In genomic region chr5:154430961-154431630, GRCh38 we compare ENCODE assay signal across 19 cellular contexts. TPM values are rescaled to one million over a fixed set of nuclear protein-coding genes. Genes with fewer than 3 reads are reported as not detected.
DNase-seq lines count a peak whose midpoint lies in the region; ATAC-seq and TF ChIP-seq lines count a peak whose summit lies in the region.
"Had no signal": no experiment of that assay in that cellular context is flagged by ENCODE, and none has a peak within 500 bp of the region (broad histone marks: within the 10 kb centered on the region; RNA-seq: fewer than 3 reads in every experiment).

No MANE protein-coding gene starts in this region.

- H4K20me1 ChIP-seq in neural progenitor cell (ENCODE audit: low read depth), result no peaks in the 10 kb centered on the region
- H4K20me1 ChIP-seq: BLaER1 treated with 17β-estradiol and CSF1 and Interleukin-3, amounts not matched to agents 10 nM and 100 nM had no signal

- TF ChIP-seq POLR2A in breast epithelium (IDR thresholded peaks at IDR 0.05), result no peak

- H3K9me3 ChIP-seq in neural progenitor cell (ENCODE audit: low read depth) (no peaks in the 10 kb centered on the region), breast epithelium (no peaks in the 10 kb centered on the region)
- H3K9me3 ChIP-seq: BLaER1 treated with 17β-estradiol and CSF1 and Interleukin-3, amounts not matched to agents 10 nM and 100 nM had no signal

- H3K9ac ChIP-seq in neural progenitor cell, result no peak overlapping the region
- H3K9ac ChIP-seq: BLaER1 treated with 17β-estradiol and CSF1 and Interleukin-3, amounts not matched to agents 10 nM and 100 nM; GM23248 had no signal

- H3K79me2 ChIP-seq in neural progenitor cell (ENCODE audit: low read depth), result no peaks in the 10 kb centered on the region

- H3K27me3 Mint-ChIP-seq in central memory CD8-positive, alpha-beta T cell, result no peaks in the 10 kb centered on the region
- H3K27me3 Mint-ChIP-seq in neural progenitor cell (ENCODE audit: insufficient read depth, low read depth), result peaks cover 3% of the 10 kb centered on the region
- H3K27me3 Mint-ChIP-seq: B cell had no signal

- H3K27ac ChIP-seq in neural progenitor cell (no peak overlapping the region), breast epithelium (no peak overlapping the region)
- H3K27ac ChIP-seq: BLaER1 treated with 17β-estradiol and CSF1 and Interleukin-3, amounts not matched to agents 10 nM and 100 nM; GM23248 had no signal

- H3K27ac Mint-ChIP-seq in central memory CD8-positive, alpha-beta T cell (ENCODE audit: low read depth), result peak overlapping the region; percentile 1
- H3K27ac Mint-ChIP-seq in neural progenitor cell, result peak overlapping the region; percentile 47
- H3K27ac Mint-ChIP-seq: B cell; CD8-positive, alpha-beta T cell had no signal

- H3K36me3 ChIP-seq in neural progenitor cell (peaks cover 3% of the 10 kb centered on the region), breast epithelium (no peaks in the 10 kb centered on the region)

- no peaks in the 10 kb centered on the region for H3K27me3 ChIP-seq in neural progenitor cell
- H3K27me3 ChIP-seq in breast epithelium, result no peaks in the 10 kb centered on the region
- H3K27me3 ChIP-seq: BLaER1 treated with 17β-estradiol and CSF1 and Interleukin-3, amounts not matched to agents 10 nM and 100 nM had no signal

- H2AFZ ChIP-seq in neural progenitor cell (replicated peaks), result no peak overlapping the region
- H2AFZ ChIP-seq: GM23248 had no signal

- H3F3A ChIP-seq in neural progenitor cell (ENCODE audit: low read depth), result no peaks in the 10 kb centered on the region

- H3K9me3 Mint-ChIP-seq in central memory CD8-positive, alpha-beta T cell, result no peaks in the 10 kb centered on the region
- H3K9me3 Mint-ChIP-seq in neural progenitor cell, result peaks cover 3% of the 10 kb centered on the region
- H3K9me3 Mint-ChIP-seq: CD8-positive, alpha-beta T cell had no signal

- H3K4me1 ChIP-seq in neural progenitor cell, result no peaks in the 10 kb centered on the region
- no peaks in the 10 kb centered on the region for H3K4me1 ChIP-seq in breast epithelium

- no peak for ATAC-seq in central memory CD8-positive, alpha-beta T cell (replicated peaks; ENCODE audit: extremely low read depth, poor library complexity, severe bottlenecking)
- ATAC-seq in left lobe of liver, result peak; percentile 77
- ATAC-seq in GM19328 (IDR thresholded peaks at IDR 0.05; ENCODE audit: unreplicated experiment), result no peak
- ATAC-seq: CD8-positive, alpha-beta T cell; GM12878 had no signal

- TF ChIP-seq CTCF in neural progenitor cell (IDR thresholded peaks at IDR 0.05), result no peak
- TF ChIP-seq CTCF in breast epithelium (IDR thresholded peaks at IDR 0.05), result no peak

- no peak overlapping the region for H3K4me3 ChIP-seq in neural progenitor cell
- no peak overlapping the region for H3K4me3 ChIP-seq in breast epithelium
- H3K4me3 ChIP-seq: BLaER1 treated with 17β-estradiol and CSF1 and Interleukin-3, amounts not matched to agents 10 nM and 100 nM; GM12878; GM23248 had no signal

- no peak overlapping the region for H3K4me3 Mint-ChIP-seq in central memory CD8-positive, alpha-beta T cell
- no peak overlapping the region for H3K4me3 Mint-ChIP-seq in neural progenitor cell
- H3K4me3 Mint-ChIP-seq: B cell; CD8-positive, alpha-beta T cell had no signal

- peaks cover 21% of the 10 kb centered on the region for H3K36me3 Mint-ChIP-seq in central memory CD8-positive, alpha-beta T cell (ENCODE audit: insufficient read depth)
- peaks cover 12% of the 10 kb centered on the region for H3K36me3 Mint-ChIP-seq in neural progenitor cell

- DNase-seq in central memory CD8-positive, alpha-beta T cell (ENCODE audit: low spot score in 2 of 2), result no peak
- DNase-seq in left lobe of liver (ENCODE audit: low spot score) (no peak), neural progenitor cell (ENCODE audit: low spot score) (no peak), breast epithelium (ENCODE audit: low spot score in 2 of 2) (no peak), NCI-H2227 treated with DMSO at 0.1 percent for 48 hours (lab: John Stamatoyannopoulos, UW) (no peak)
- DNase-seq: CD8-positive, alpha-beta T cell; DMS 273 treated with DMSO at 0.1 percent for 48 hours; DMS53; DND-41; EL; GM23248; HCEC 1CT had no signal

- peaks cover 17% of the 10 kb centered on the region for H3K4me1 Mint-ChIP-seq in central memory CD8-positive, alpha-beta T cell
- H3K4me1 Mint-ChIP-seq in neural progenitor cell, result peaks cover 8% of the 10 kb centered on the region
- H3K4me1 Mint-ChIP-seq: B cell had no signal

- intact Hi-C loops in breast epithelium (cut with DNase I; ENCODE audit: low total_unique reads), result no loop called here

- no peak overlapping the region for H3K4me2 ChIP-seq in neural progenitor cell
- H3K4me2 ChIP-seq: BLaER1 treated with 17β-estradiol and CSF1 and Interleukin-3, amounts not matched to agents 10 nM and 100 nM had no signal

RNA-seq across cellular contexts. Expression of gene SAP30L, which starts 14.7 kb away (rescaled TPM):
- total RNA-seq in left lobe of liver (16.6 TPM), neural progenitor cell (ENCODE audit: low replicate concordance) (13.2 and 24.8 TPM in 2 replicates), breast epithelium (10 to 100 TPM; 29.7 to 54.4 (median 43.7) TPM)

RNA-seq across cellular contexts. Expression of gene HAND1, which starts 46.9 kb away (rescaled TPM):
- total RNA-seq in left lobe of liver (not detected), neural progenitor cell (ENCODE audit: low replicate concordance) (not detected in 2 replicates), breast epithelium (under 1 TPM in 2 of 3 donors, not detected in 1; 0.16 to 0.59 TPM)
- total RNA-seq: A172; B cell; CD8-positive, alpha-beta T cell; GM23248; H4; HT-29 had no signal
